14 cellular contexts compared by ENCODE assay signal in genomic region chr14:92694807-92695206, GRCh38.
"Had no signal": no experiment of that assay in that cellular context is flagged by ENCODE, and none has a peak within 500 bp of the region (broad histone marks: within the 10 kb centered on the region; RNA-seq: fewer than 3 reads in every experiment).

No MANE protein-coding gene starts in this region.

- ATAC-seq: T-helper 17 cell, WTC11 had no signal

- H3K36me3 Mint-ChIP-seq: activated naive CD4-positive, alpha-beta T cell treated with anti-CD3 and anti-CD28 coated beads, Interleukin-2, amount 50 U/mL, for 24 hours; WTC11 had no signal

- H3K27ac Mint-ChIP-seq: activated CD4-positive, alpha-beta T cell treated with anti-CD3 and anti-CD28 coated beads, Interleukin-2, amount 10 ng/mL, durations not matched to agents 7 days and 5 days; activated T-helper 2 cell treated with anti-CD3 and anti-CD28 coated beads, Interferon-gamma antibody, Interleukin-2, Interleukin-4, amounts not matched to agents 10 μg/mL and 5 μg/mL and 100 μg/mL, durations not matched to agents 14 hours and 24 hours and 36 hours; WTC11 had no signal

- H3K4me1 Mint-ChIP-seq: WTC11 had no signal

- H2AFZ ChIP-seq: parathyroid adenoma had no signal

- H3K27ac ChIP-seq: esophagus muscularis mucosa, foreskin keratinocyte, parathyroid adenoma, tibial artery had no signal

- H3K27me3 Mint-ChIP-seq: activated naive CD4-positive, alpha-beta T cell treated with anti-CD3 and anti-CD28 coated beads, Interleukin-2, amount 50 U/mL, for 24 hours; memory B cell had no signal

- H3K79me2 ChIP-seq: parathyroid adenoma had no signal

- H3K9ac ChIP-seq: parathyroid adenoma had no signal

- H3K4me3 ChIP-seq: esophagus muscularis mucosa, skin epidermis, tibial artery had no signal

- DNase-seq: activated CD4-positive, alpha-beta T cell treated with anti-CD3 and anti-CD28 coated beads, Interleukin-2, amount 10 ng/mL, durations not matched to agents 7 days and 5 days; activated CD8-positive, alpha-beta memory T cell treated with anti-CD3 and anti-CD28 coated beads for 24 hours; foreskin keratinocyte; head of caudate nucleus; retina; T-helper 17 cell; tibial artery had no signal

- H3K9me3 ChIP-seq: esophagus muscularis mucosa, tibial artery had no signal

- H3K27me3 ChIP-seq: esophagus muscularis mucosa, tibial artery had no signal

- H3K36me3 ChIP-seq: esophagus muscularis mucosa, tibial artery had no signal

- H3K4me1 ChIP-seq: foreskin keratinocyte had no signal

- H3K4me3 Mint-ChIP-seq: activated CD4-positive, alpha-beta T cell treated with anti-CD3 and anti-CD28 coated beads, Interleukin-2, amount 10 ng/mL, durations not matched to agents 7 days and 5 days; activated naive CD4-positive, alpha-beta T cell treated with anti-CD3 and anti-CD28 coated beads, Interleukin-2, amount 50 U/mL, for 24 hours; memory B cell; T-helper 17 cell; WTC11 had no signal

- H3K9me3 Mint-ChIP-seq: activated CD4-positive, alpha-beta T cell treated with anti-CD3 and anti-CD28 coated beads, Interleukin-2, amount 10 ng/mL, durations not matched to agents 7 days and 5 days; activated naive CD4-positive, alpha-beta T cell treated with anti-CD3 and anti-CD28 coated beads, Interleukin-2, amount 50 U/mL, for 24 hours; activated T-helper 2 cell treated with anti-CD3 and anti-CD28 coated beads, Interferon-gamma antibody, Interleukin-2, Interleukin-4, amounts not matched to agents 10 μg/mL and 5 μg/mL and 100 μg/mL, durations not matched to agents 14 hours and 24 hours and 36 hours; memory B cell; WTC11 had no signal
